Comparison of ENCODE assay signal across 26 cellular contexts in the genomic region with DNA sequence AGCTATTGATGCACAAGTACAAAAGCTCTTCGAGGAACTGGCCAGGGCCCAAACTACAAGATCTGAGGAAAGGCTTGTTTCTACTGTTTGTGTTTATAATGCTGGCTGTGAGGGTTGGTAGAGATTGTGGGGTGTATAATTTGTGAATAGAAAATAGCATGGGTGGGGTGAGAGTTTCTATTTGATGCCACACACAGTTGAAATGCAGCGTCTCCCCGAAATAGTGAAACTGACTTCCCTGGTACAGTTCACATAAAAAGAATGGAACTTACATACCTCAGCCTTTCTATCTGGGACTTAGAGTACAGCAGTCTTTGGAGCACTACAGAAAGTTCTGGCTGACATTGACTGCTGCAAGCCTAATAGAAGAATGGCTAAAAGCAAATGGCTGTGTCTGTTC.
DNase-seq lines count a peak whose midpoint lies in the region; TF ChIP-seq lines count a peak whose summit lies in the region.
"Had no signal": no experiment of that assay in that cellular context is flagged by ENCODE, and none has a peak within 500 bp of the region (broad histone marks: within the 10 kb centered on the region; RNA-seq: fewer than 3 reads in every experiment).

No MANE protein-coding gene starts in this region.

- no peaks in the 10 kb centered on the region for H3K79me2 ChIP-seq in MM.1S (ENCODE audit: low read length)

- H3K27me3 Mint-ChIP-seq in HFFc6 (ENCODE audit: insufficient read depth): no peaks in the 10 kb centered on the region
- H3K27me3 Mint-ChIP-seq in activated T-helper 1 cell treated with anti-CD3 and anti-CD28 coated beads, Interleukin-12 subunit alpha, Interleukin-12 subunit beta, Interleukin-2, Interleukin-4 antibody, amounts not matched to agents 30 ng/mL and 10 ng/mL and 1 ng/mL, durations not matched to agents 14 hours and 24 hours and 36 hours (ENCODE audit: insufficient read depth): peaks cover 2% of the 10 kb centered on the region
- H3K27me3 Mint-ChIP-seq: CD8-positive, alpha-beta memory T cell had no signal

- DNase-seq in HFFc6: no peak
- no peak for DNase-seq in MM.1S
- peak; percentile 31 for DNase-seq in pons (ENCODE audit: low spot score)
- no peak for DNase-seq in posterior vena cava (ENCODE audit: low spot score)
- DNase-seq in NCI-H2171 treated with DMSO at 0.1 percent for 48 hours (lab: John Stamatoyannopoulos, UW): no peak
- no peak for DNase-seq in activated CD4-positive, alpha-beta T cell treated with anti-CD3 and anti-CD28 coated beads, Interleukin-2, amount 50 U/mL, for 48 hours
- DNase-seq in activated T-helper 1 cell treated with anti-CD3 and anti-CD28 coated beads, Interleukin-12 subunit alpha, Interleukin-12 subunit beta, Interleukin-2, Interleukin-4 antibody, amounts not matched to agents 30 ng/mL and 10 ng/mL and 1 ng/mL, durations not matched to agents 14 hours and 24 hours and 36 hours (ENCODE audit: low spot score): no peak
- DNase-seq: 8988T; ACHN; BE2C; C1 segment of cervical spinal cord; CD4-positive, alpha-beta memory T cell; CD4-positive, CD25-positive, alpha-beta regulatory T cell; CD8-positive, alpha-beta memory T cell; COR-L47; DMS 273 treated with DMSO at 0.1 percent for 48 hours; DMS153; DMS53; DMS79; DND-41; EL; GDM1 had no signal

- H3K9ac ChIP-seq in MM.1S (ENCODE audit: low read length): no peak overlapping the region
- H3K9ac ChIP-seq: BLaER1 had no signal

- intact Hi-C loops in posterior vena cava (cut with DNase I): no loop called here
- intact Hi-C loops in activated T-helper 1 cell treated with anti-CD3 and anti-CD28 coated beads, Interleukin-12 subunit alpha, Interleukin-12 subunit beta, Interleukin-2, Interleukin-4 antibody, amounts not matched to agents 30 ng/mL and 10 ng/mL and 1 ng/mL, durations not matched to agents 14 hours and 24 hours and 36 hours (cut with micrococcal nuclease): no loop called here

- no peaks in the 10 kb centered on the region for H3K4me1 ChIP-seq in MM.1S (ENCODE audit: low read length)
- peaks cover 63 to 75% of the 10 kb centered on the region in 2 experiments for H3K4me1 ChIP-seq in neutrophil (ENCODE audit: control insufficient read depth in 1 of 2, insufficient read depth in 1 of 2, low read depth in 1 of 2, low read length in 1 of 2)
- H3K4me1 ChIP-seq: BE2C, BLaER1 had no signal

- no peak overlapping the region for H3K27ac ChIP-seq in MM.1S (ENCODE audit: low read length)
- peak overlapping the region; percentile 68 for H3K27ac ChIP-seq in neutrophil
- H3K27ac ChIP-seq: BLaER1 had no signal

- H3F3A ChIP-seq in MM.1S (ENCODE audit: insufficient read depth, low read length): no peaks in the 10 kb centered on the region

- H3K4me3 Mint-ChIP-seq in HFFc6: peak overlapping the region; percentile 12; the same call in 1 of the 2 replicates
- no peak overlapping the region for H3K4me3 Mint-ChIP-seq in activated T-helper 1 cell treated with anti-CD3 and anti-CD28 coated beads, Interleukin-12 subunit alpha, Interleukin-12 subunit beta, Interleukin-2, Interleukin-4 antibody, amounts not matched to agents 30 ng/mL and 10 ng/mL and 1 ng/mL, durations not matched to agents 14 hours and 24 hours and 36 hours
- H3K4me3 Mint-ChIP-seq: CD14-positive monocyte; CD4-positive, alpha-beta memory T cell had no signal

- H3K4me3 ChIP-seq in MM.1S (ENCODE audit: low read length) (no peak overlapping the region), neutrophil (ENCODE audit: low read depth in 1 of 2, low read length in 1 of 2) (no peak overlapping the region)
- H3K4me3 ChIP-seq: BLaER1, GM12878 had no signal

- H3K9me3 Mint-ChIP-seq in HFFc6: peaks cover 22% of the 10 kb centered on the region
- H3K9me3 Mint-ChIP-seq in activated T-helper 1 cell treated with anti-CD3 and anti-CD28 coated beads, Interleukin-12 subunit alpha, Interleukin-12 subunit beta, Interleukin-2, Interleukin-4 antibody, amounts not matched to agents 30 ng/mL and 10 ng/mL and 1 ng/mL, durations not matched to agents 14 hours and 24 hours and 36 hours: peaks cover 35% of the 10 kb centered on the region

- peaks cover 10% of the 10 kb centered on the region for H3K36me3 Mint-ChIP-seq in HFFc6 (ENCODE audit: low read depth)
- H3K36me3 Mint-ChIP-seq in activated T-helper 1 cell treated with anti-CD3 and anti-CD28 coated beads, Interleukin-12 subunit alpha, Interleukin-12 subunit beta, Interleukin-2, Interleukin-4 antibody, amounts not matched to agents 30 ng/mL and 10 ng/mL and 1 ng/mL, durations not matched to agents 14 hours and 24 hours and 36 hours (ENCODE audit: low read depth): peaks cover 2% of the 10 kb centered on the region
- H3K36me3 Mint-ChIP-seq: CD4-positive, CD25-positive, alpha-beta regulatory T cell had no signal

- H4K20me1 ChIP-seq in MM.1S (ENCODE audit: insufficient read depth, low read length): no peaks in the 10 kb centered on the region
- H4K20me1 ChIP-seq: BLaER1 had no signal

- TF ChIP-seq CTCF in HFFc6 (IDR thresholded peaks at IDR 0.05) (no peak), MM.1S (IDR thresholded peaks at IDR 0.05; ENCODE audit: low read length) (no peak), neutrophil (IDR thresholded peaks at IDR 0.05) (no peak)

- no peaks in the 10 kb centered on the region for H3K4me1 Mint-ChIP-seq in HFFc6 (ENCODE audit: low read depth)
- H3K4me1 Mint-ChIP-seq in activated T-helper 1 cell treated with anti-CD3 and anti-CD28 coated beads, Interleukin-12 subunit alpha, Interleukin-12 subunit beta, Interleukin-2, Interleukin-4 antibody, amounts not matched to agents 30 ng/mL and 10 ng/mL and 1 ng/mL, durations not matched to agents 14 hours and 24 hours and 36 hours (ENCODE audit: low read depth): peaks cover 8% of the 10 kb centered on the region
- H3K4me1 Mint-ChIP-seq: CD4-positive, alpha-beta memory T cell had no signal

- H3K27me3 ChIP-seq in MM.1S (replicated peaks; ENCODE audit: insufficient read depth, low read length) (no peaks in the 10 kb centered on the region), neutrophil (no peaks in the 10 kb centered on the region)
- H3K27me3 ChIP-seq: BE2C, BLaER1 had no signal

- H3K4me2 ChIP-seq in MM.1S (ENCODE audit: low read depth, low read length): peak overlapping the region; percentile 15; the same call in 1 of the 2 replicates
- H3K4me2 ChIP-seq: BLaER1 had no signal

- H3K9me3 ChIP-seq in MM.1S (replicated peaks; ENCODE audit: insufficient read depth, low read length): no peaks in the 10 kb centered on the region
- H3K9me3 ChIP-seq in neutrophil: peaks cover 3% of the 10 kb centered on the region
- H3K9me3 ChIP-seq: BE2C had no signal

- H2AFZ ChIP-seq in MM.1S (ENCODE audit: low read length): no peak overlapping the region

- H3K36me3 ChIP-seq in MM.1S (replicated peaks; ENCODE audit: insufficient read depth, low read length) (no peaks in the 10 kb centered on the region), neutrophil (no peaks in the 10 kb centered on the region)
- H3K36me3 ChIP-seq: BE2C, BLaER1 had no signal

- no peak overlapping the region for H3K27ac Mint-ChIP-seq in HFFc6
- no peak overlapping the region for H3K27ac Mint-ChIP-seq in activated T-helper 1 cell treated with anti-CD3 and anti-CD28 coated beads, Interleukin-12 subunit alpha, Interleukin-12 subunit beta, Interleukin-2, Interleukin-4 antibody, amounts not matched to agents 30 ng/mL and 10 ng/mL and 1 ng/mL, durations not matched to agents 14 hours and 24 hours and 36 hours
- H3K27ac Mint-ChIP-seq: CD4-positive, alpha-beta memory T cell; CD4-positive, CD25-positive, alpha-beta regulatory T cell; CD8-positive, alpha-beta memory T cell had no signal

- no peaks in the 10 kb centered on the region for H3K9me2 ChIP-seq in MM.1S (replicated peaks; ENCODE audit: insufficient read depth, low read length)
